ENCODE assay signal across 10 cellular contexts in genomic region chr7:47520408-47520807, GRCh38.
DNase-seq lines count a peak whose midpoint lies in the region; ATAC-seq and TF ChIP-seq lines count a peak whose summit lies in the region.
"Had no signal": no experiment of that assay in that cellular context is flagged by ENCODE, and none has a peak within 500 bp of the region (broad histone marks: within the 10 kb centered on the region; RNA-seq: fewer than 3 reads in every experiment).

No MANE protein-coding gene starts in this region.

- DNase-seq in Kasumi-1 (lab: John Stamatoyannopoulos, UW) = peak; percentile 7 to 24
- no peak for DNase-seq in endodermal cell
- peak; percentile 55 for DNase-seq in lung (ENCODE audit: low spot score)
- DNase-seq in tibial artery = peak; percentile 89 to 92
- no peak for DNase-seq in midbrain (lab: John Stamatoyannopoulos, UW)
- no peak for DNase-seq in AML-193 (lab: John Stamatoyannopoulos, UW)
- no peak for DNase-seq in stimulated activated CD4-positive, alpha-beta T cell treated with anti-CD3 and anti-CD28 coated beads, Interleukin-1b, Interleukin-23, amount 100 ng/mL, for 48 hours
- DNase-seq in NK-92 (lab: John Stamatoyannopoulos, UW; ENCODE audit: unreplicated experiment) = no peak
- DNase-seq: activated naive CD4-positive, alpha-beta T cell; NK-92 treated with Interleukin-12 subunit alpha and Interleukin-12 subunit beta, amount 100 ng/mL, for 24 hours had no signal

- WGBS in endodermal cell (ENCODE audit: insufficient coverage in 1 of 2, insufficient read length in 1 of 2), 2 experiments = 66 to 74% methylated on average over 8 of the region's 8 CpGs
- 25 to 42% methylated on average over 8 of the region's 8 CpGs for WGBS in lung, 2 donors

- peaks cover 4% of the 10 kb centered on the region for H3K4me1 ChIP-seq in endodermal cell (ENCODE audit: control insufficient read depth, insufficient read depth, low read length)
- H3K4me1 ChIP-seq in lung (ENCODE audit: control insufficient read depth in 2 of 2, insufficient read depth in 2 of 2, low read length in 2 of 2) = peaks cover 0 to 11% of the 10 kb centered on the region in 2 donors
- H3K4me1 ChIP-seq in tibial artery = peaks cover 0 to 56% (median 34%) of the 10 kb centered on the region in 4 donors

- H3K36me3 Mint-ChIP-seq in endodermal cell (ENCODE audit: low read depth) = peaks cover 27% of the 10 kb centered on the region

- peak overlapping the region; percentile 28 for H3K27ac Mint-ChIP-seq in endodermal cell

- no peak overlapping the region for H3K4me3 Mint-ChIP-seq in endodermal cell

- H3K9me3 Mint-ChIP-seq in endodermal cell = peaks cover 3% of the 10 kb centered on the region

- no peaks in the 10 kb centered on the region for H3K9me3 ChIP-seq in endodermal cell (ENCODE audit: control insufficient read depth, low read length)
- no peaks in the 10 kb centered on the region for H3K9me3 ChIP-seq in lung (ENCODE audit: control insufficient read depth in 2 of 2, insufficient read depth in 1 of 2, low read length in 1 of 2)
- no peaks in the 10 kb centered on the region for H3K9me3 ChIP-seq in tibial artery

- no peaks in the 10 kb centered on the region for H3K27me3 ChIP-seq in endodermal cell (ENCODE audit: control insufficient read depth, insufficient read depth, low read length, poor library complexity, severe bottlenecking)
- no peaks in the 10 kb centered on the region for H3K27me3 ChIP-seq in lung (ENCODE audit: control insufficient read depth, insufficient read depth)
- no peaks in the 10 kb centered on the region for H3K27me3 ChIP-seq in tibial artery

- H3K27me3 Mint-ChIP-seq in endodermal cell (ENCODE audit: insufficient read depth) = no peaks in the 10 kb centered on the region

- H3K36me3 ChIP-seq in endodermal cell (ENCODE audit: control insufficient read depth, insufficient read depth, low read length) (peaks cover 14% of the 10 kb centered on the region), lung (ENCODE audit: control insufficient read depth in 2 of 2, insufficient read depth in 2 of 2, low read length in 2 of 2) (peaks cover 0 to 12% of the 10 kb centered on the region in 2 donors), tibial artery (peaks cover 0 to 21% (median 0%) of the 10 kb centered on the region in 3 donors)

- no peak overlapping the region for H3K9ac ChIP-seq in endodermal cell (ENCODE audit: extremely low read depth, low read length, poor library complexity, severe bottlenecking)

- TF ChIP-seq CTCF in endodermal cell (conservative IDR thresholded peaks at IDR 0.05) (no peak), lung (IDR thresholded peaks at IDR 0.05; ENCODE audit: control extremely low read depth, extremely low read depth) (no peak), tibial artery (IDR thresholded peaks at IDR 0.05) (no peak)

- H3K4me1 Mint-ChIP-seq in endodermal cell = peaks cover 37% of the 10 kb centered on the region

- no peak overlapping the region for H3K27ac ChIP-seq in endodermal cell (ENCODE audit: low read depth, low read length)
- H3K27ac ChIP-seq in lung (ENCODE audit: low read depth in 1 of 2, low read length in 1 of 2) = no peak overlapping the region
- H3K27ac ChIP-seq in tibial artery = peak overlapping the region; percentile 61 to 62

- peak; percentile 38 for ATAC-seq in lung (ENCODE audit: insufficient read depth, low FRiP score)

- H3K4me3 ChIP-seq in endodermal cell (ENCODE audit: low read length) (no peak overlapping the region), lung (no peak overlapping the region), tibial artery (no peak overlapping the region)

- intact Hi-C loops in tibial artery (cut with DNase I; ENCODE audit: low total_unique reads) = no loop called here

Comparison
In these comparisons a context has a peak if more than half of its experiments do, and no peak if none do; other contexts are left out.
1. DNase-seq: peak in Kasumi-1 (2 of 2), lung (single experiment) and tibial artery (2 of 2); none in endodermal cell (single experiment), midbrain (single experiment), AML-193 (0 of 2), stimulated activated CD4-positive, alpha-beta T cell treated with anti-CD3 and anti-CD28 coated beads, Interleukin-1b, Interleukin-23, amount 100 ng/mL, for 48 hours (single experiment) and NK-92 (single experiment).
2. H3K27ac ChIP-seq: peak in tibial artery (2 of 2); none in endodermal cell (single experiment) and lung (0 of 2).